In the genomic region with DNA sequence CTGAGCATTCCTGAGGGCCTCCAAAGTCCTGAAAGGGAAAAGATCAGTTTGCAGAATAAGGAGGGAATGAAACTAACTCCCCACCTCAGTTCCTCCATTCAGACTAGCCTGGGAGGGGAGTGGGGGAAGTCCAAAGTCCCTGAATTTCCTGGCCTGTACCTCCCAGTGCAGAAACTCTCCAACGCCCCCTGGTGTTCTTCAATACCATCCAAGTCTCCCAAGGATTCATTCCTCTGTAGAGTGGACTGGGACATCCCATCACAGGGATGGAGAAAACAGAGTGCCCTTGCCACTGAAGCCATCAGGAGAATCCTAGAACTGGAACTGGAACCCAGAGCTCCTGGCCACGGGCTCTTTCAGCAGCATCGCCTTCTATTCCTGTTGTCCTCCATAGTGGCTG, we compare ENCODE assay signal across 9 cellular contexts. TPM values are rescaled to one million over a fixed set of nuclear protein-coding genes. Genes with fewer than 3 reads are reported as not detected.
A peak's percentile ranks its signal among the peaks of the same experiment; 100 is the strongest.
DNase-seq lines count a peak whose midpoint lies in the region; ATAC-seq and TF ChIP-seq lines count a peak whose summit lies in the region.
"Had no signal": no experiment of that assay in that cellular context is flagged by ENCODE, and none has a peak within 500 bp of the region (broad histone marks: within the 10 kb centered on the region; RNA-seq: fewer than 3 reads in every experiment).

No MANE protein-coding gene starts in this region.

- H3K4me3 ChIP-seq in astrocyte of the spinal cord (ENCODE audit: low read depth, low read length) (no peak overlapping the region), vagina (no peak overlapping the region)

- H3K9me3 ChIP-seq in vagina: peaks cover 3% of the 10 kb centered on the region

- ATAC-seq in GM19455 (IDR thresholded peaks at IDR 0.05; ENCODE audit: unreplicated experiment): no peak

- H3K36me3 ChIP-seq in vagina: no peaks in the 10 kb centered on the region

- in situ Hi-C loops in G401 (cut with HindIII; ENCODE audit: low sequenced_read_pairs): no loop called here
- in situ Hi-C loops in astrocyte of the spinal cord (cut with HindIII; ENCODE audit: low sequenced_read_pairs): no loop called here

- no peak overlapping the region for H3K27ac ChIP-seq in vagina

- DNase-seq in G401 (ENCODE audit: low spot score) (peak; percentile 65), LoVo (ENCODE audit: low spot score) (peak; percentile 51), astrocyte of the spinal cord (ENCODE audit: low read depth, low spot score) (peak; percentile 76), iris pigment epithelial cell (ENCODE audit: low read depth) (peak; percentile 63), vagina (ENCODE audit: extremely low spot score in 2 of 2) (no peak), cortex of kidney (lab: John Stamatoyannopoulos, UW) (no peak)
- DNase-seq in stimulated activated CD4-positive, alpha-beta T cell treated with anti-CD3 and anti-CD28 coated beads, Interleukin-2, amount 100 ng/mL, for 48 hours: no peak

- TF ChIP-seq CTCF in astrocyte of the spinal cord (IDR thresholded peaks at IDR 0.05; ENCODE audit: low read depth, low read length) (peak; percentile 85), vagina (IDR thresholded peaks at IDR 0.05) (peak in 2 of 3 experiments; percentile 40 to 47)

- H3K4me1 ChIP-seq in vagina: peaks cover 24% of the 10 kb centered on the region

- no peaks in the 10 kb centered on the region for H3K27me3 ChIP-seq in vagina

- intact Hi-C loops in vagina (cut with DNase I): loop anchor here (10.0 kb wide), 2 partner anchors 115 to 155 kb away; no protein-coding TSS in a partner anchor

- no peak for TF ChIP-seq POLR2A in vagina (IDR thresholded peaks at IDR 0.05)

RNA-seq across cellular contexts. Expression of gene COL13A1, which starts 1.6 kb away (rescaled TPM):
- 0.17 TPM in 1 of 2 replicates, not detected in the other for total RNA-seq in G401 (2014; rRNA removed; shearing (Covaris generic))
- total RNA-seq in vagina: not detected
- total RNA-seq: T-helper 1 cell treated with Interleukin-12 subunit alpha and Interleukin-12 subunit beta and Interleukin-4 antibody, amounts not matched to agents 30 ng/mL and 1 ng/mL, for 36 hours had no signal

Comparison
In these comparisons a context has a peak if more than half of its experiments do, and no peak if none do; other contexts are left out.
1. DNase-seq: peak in G401 (single experiment), LoVo (single experiment), astrocyte of the spinal cord (single experiment) and iris pigment epithelial cell (single experiment); none in vagina (0 of 2), stimulated activated CD4-positive, alpha-beta T cell treated with anti-CD3 and anti-CD28 coated beads, Interleukin-2, amount 100 ng/mL, for 48 hours (0 of 2) and cortex of kidney (single experiment).